21 cellular contexts compared by ENCODE assay signal in genomic region chr17:72978593-72979218, GRCh38.
DNase-seq lines count a peak whose midpoint lies in the region; ATAC-seq and TF ChIP-seq lines count a peak whose summit lies in the region.
"Had no signal": no experiment of that assay in that cellular context is flagged by ENCODE, and none has a peak within 500 bp of the region (broad histone marks: within the 10 kb centered on the region; RNA-seq: fewer than 3 reads in every experiment).

No MANE protein-coding gene starts in this region.

- H3K27me3 ChIP-seq in neutrophil (no peaks in the 10 kb centered on the region), aorta (ENCODE audit: control insufficient read depth in 1 of 2, insufficient read depth in 2 of 2, low read length in 1 of 2) (no peaks in the 10 kb centered on the region)
- H3K27me3 ChIP-seq: ascending aorta, colonic mucosa had no signal

- peaks cover 3% of the 10 kb centered on the region; the same call in 1 of the 2 replicates for H3K4me1 Mint-ChIP-seq in WTC11

- no peak overlapping the region for H3K4me3 Mint-ChIP-seq in WTC11
- H3K4me3 Mint-ChIP-seq: activated CD8-positive, alpha-beta memory T cell treated with anti-CD3 and anti-CD28 coated beads, Interleukin-2, amount 10 ng/mL, durations not matched to agents 7 days and 5 days; natural killer cell treated with Interleukin-12 subunit alpha and Interleukin-12 subunit beta and Interleukin-15 and Interleukin-18, amount 100 ng/mL, for 72 hours; T-helper 1 cell treated with Interleukin-12 subunit alpha and Interleukin-12 subunit beta and Interleukin-4 antibody, amounts not matched to agents 30 μg/mL and 1 μg/mL, for 36 hours had no signal

- CTCF ChIA-PET in WTC11 (lab: Charles Lee): interaction anchor here (1.3 to 1.9 kb wide), 3 partner anchors 27 to 251 kb away, joined by 3 to 6 read pairs (median 3); partner anchors contain the start of gene SSTR2

- WGBS in aorta, 2 donors: 94% methylated on average over 9 of the region's 9 CpGs

- H3K4me1 ChIP-seq in neutrophil (ENCODE audit: control insufficient read depth in 1 of 2, insufficient read depth in 1 of 2, low read depth in 1 of 2, low read length in 1 of 2) (peaks cover 18 to 22% of the 10 kb centered on the region in 2 experiments), aorta (ENCODE audit: control insufficient read depth in 1 of 2, insufficient read depth in 2 of 2, low read length in 2 of 2) (no peaks in the 10 kb centered on the region)

- ATAC-seq in aorta (ENCODE audit: low FRiP score): no peak
- no peak for ATAC-seq in WTC11
- ATAC-seq: activated CD8-positive, alpha-beta memory T cell treated with anti-CD3 and anti-CD28 coated beads, Interleukin-2, amount 10 ng/mL, durations not matched to agents 7 days and 5 days; natural killer cell treated with Interleukin-12 subunit alpha and Interleukin-12 subunit beta and Interleukin-15 and Interleukin-18, amount 100 ng/mL, for 72 hours; stimulated activated naive CD8-positive, alpha-beta T cell treated with anti-CD3 and anti-CD28 coated beads, Interleukin-15, Interleukin-2, amounts not matched to agents 100 U/mL and 50 U/mL, for 24 hours had no signal

- H3K9me3 ChIP-seq in neutrophil (no peaks in the 10 kb centered on the region), aorta (ENCODE audit: control insufficient read depth, low read length) (no peaks in the 10 kb centered on the region)
- H3K9me3 ChIP-seq: ascending aorta, colonic mucosa had no signal

- intact Hi-C loops in aorta (cut with DNase I): no loop called here

- peaks cover 8% of the 10 kb centered on the region for H3K9me3 Mint-ChIP-seq in WTC11
- H3K9me3 Mint-ChIP-seq: natural killer cell treated with Interleukin-12 subunit alpha and Interleukin-12 subunit beta and Interleukin-15 and Interleukin-18, amount 100 ng/mL, for 72 hours; T-helper 1 cell treated with Interleukin-12 subunit alpha and Interleukin-12 subunit beta and Interleukin-4 antibody, amounts not matched to agents 30 μg/mL and 1 μg/mL, for 36 hours had no signal

- H3K4me3 ChIP-seq in NB4 (ENCODE audit: low read depth, low read length) (peak overlapping the region; percentile 2), choroid plexus epithelial cell (ENCODE audit: low read depth, low read length) (no peak overlapping the region), neutrophil (ENCODE audit: low read depth in 1 of 2, low read length in 1 of 2) (no peak overlapping the region), aorta (ENCODE audit: low read length in 2 of 2) (no peak overlapping the region)
- H3K4me3 ChIP-seq: ascending aorta, colonic mucosa, lung had no signal

- H3K27ac Mint-ChIP-seq in WTC11: no peak overlapping the region
- H3K27ac Mint-ChIP-seq: activated CD8-positive, alpha-beta memory T cell treated with anti-CD3 and anti-CD28 coated beads, Interleukin-2, amount 10 ng/mL, durations not matched to agents 7 days and 5 days; natural killer cell treated with Interleukin-12 subunit alpha and Interleukin-12 subunit beta and Interleukin-15 and Interleukin-18, amount 100 ng/mL, for 72 hours; T-helper 1 cell treated with Interleukin-12 subunit alpha and Interleukin-12 subunit beta and Interleukin-4 antibody, amounts not matched to agents 30 μg/mL and 1 μg/mL, for 36 hours had no signal

- H3K36me3 ChIP-seq in neutrophil (no peaks in the 10 kb centered on the region), aorta (ENCODE audit: control insufficient read depth in 1 of 2, insufficient read depth in 2 of 2, low read length in 1 of 2) (no peaks in the 10 kb centered on the region)
- H3K36me3 ChIP-seq: ascending aorta, colonic mucosa had no signal

- DNase-seq in NCI-H2081 (lab: John Stamatoyannopoulos, UW) (peak; percentile 2 to 19), NCI-H2081 treated with DMSO at 0.1 percent for 48 hours (lab: John Stamatoyannopoulos, UW) (no peak), NB4 (ENCODE audit: low read depth) (peak; percentile 30), choroid plexus epithelial cell (ENCODE audit: low read depth) (peak; percentile 49), aorta (no peak), WTC11 (ENCODE audit: low spot score) (no peak)
- DNase-seq in stimulated activated naive CD4-positive, alpha-beta T cell treated with Interleukin-2 at 50 U/mL for 16 hours (lab: John Stamatoyannopoulos, UW): no peak
- DNase-seq: activated CD4-positive, CD25-positive, alpha-beta regulatory T cell treated with anti-CD3 and anti-CD28 coated beads, Interleukin-2, amount 50 U/mL, for 72 hours; activated CD8-positive, alpha-beta memory T cell treated with anti-CD3 and anti-CD28 coated beads, Interleukin-2, amount 10 ng/mL, durations not matched to agents 7 days and 5 days; activated gamma-delta T cell; Caco-2; colonic mucosa; GF-D8; H7; NCI-H1930; stimulated activated naive CD8-positive, alpha-beta T cell treated with anti-CD3 and anti-CD28 coated beads, Interleukin-15, Interleukin-2, amounts not matched to agents 100 U/mL and 50 U/mL, for 24 hours had no signal

- TF ChIP-seq CTCF in NB4 (IDR thresholded peaks at IDR 0.05; ENCODE audit: low read depth, low read length) (no peak), choroid plexus epithelial cell (conservative IDR thresholded peaks at IDR 0.05; ENCODE audit: low read depth, low read length) (no peak), neutrophil (IDR thresholded peaks at IDR 0.05) (no peak), WTC11 (IDR thresholded peaks at IDR 0.05) (no peak)

- H3K36me3 Mint-ChIP-seq in WTC11: peaks cover 2% of the 10 kb centered on the region; the same call in 1 of the 2 replicates
- H3K36me3 Mint-ChIP-seq: activated CD8-positive, alpha-beta memory T cell treated with anti-CD3 and anti-CD28 coated beads, Interleukin-2, amount 10 ng/mL, durations not matched to agents 7 days and 5 days; natural killer cell treated with Interleukin-12 subunit alpha and Interleukin-12 subunit beta and Interleukin-15 and Interleukin-18, amount 100 ng/mL, for 72 hours had no signal

- POLR2A ChIA-PET in WTC11 (lab: Charles Lee): no interaction called here

- H3K27ac ChIP-seq in neutrophil (peak overlapping the region; percentile 51), aorta (ENCODE audit: low read depth in 1 of 2, low read length in 2 of 2) (no peak overlapping the region)
- H3K27ac ChIP-seq: ascending aorta, colonic mucosa had no signal

- TF ChIP-seq POLR2A in NB4 (IDR thresholded peaks at IDR 0.05; ENCODE audit: extremely low read depth, insufficient read length): no peak

- no peaks in the 10 kb centered on the region for H3K27me3 Mint-ChIP-seq in WTC11 (ENCODE audit: low read depth)
- H3K27me3 Mint-ChIP-seq: activated CD8-positive, alpha-beta memory T cell treated with anti-CD3 and anti-CD28 coated beads, Interleukin-2, amount 10 ng/mL, durations not matched to agents 7 days and 5 days; natural killer cell treated with Interleukin-12 subunit alpha and Interleukin-12 subunit beta and Interleukin-15 and Interleukin-18, amount 100 ng/mL, for 72 hours had no signal

TF ChIP-seq in WTC11, 78 proteins besides CTCF, POLR2A, EP300 and RAD21:
- TF ChIP-seq E2F4 (CRISPR knock-in tag; IDR thresholded peaks at IDR 0.05; ENCODE audit: borderline replicate concordance, low read depth) (no peak), ATF6 (CRISPR knock-in tag; IDR thresholded peaks at IDR 0.05) (no peak)

Comparison
In these comparisons a context has a peak if more than half of its experiments do, and no peak if none do; other contexts are left out.
1. DNase-seq: peak in NCI-H2081 (2 of 2), NB4 (single experiment) and choroid plexus epithelial cell (single experiment); none in NCI-H2081 treated with DMSO at 0.1 percent for 48 hours (single experiment), aorta (0 of 2), stimulated activated naive CD4-positive, alpha-beta T cell treated with Interleukin-2 at 50 U/mL for 16 hours (single experiment) and WTC11 (single experiment).